8 cellular contexts compared by ENCODE assay signal in genomic region chr22:28977481-28977971, GRCh38.
DNase-seq lines count a peak whose midpoint lies in the region; ATAC-seq and TF ChIP-seq lines count a peak whose summit lies in the region.

No MANE protein-coding gene starts in this region.

- TF ChIP-seq EP300 in esophagus muscularis mucosa (IDR thresholded peaks at IDR 0.05) = no peak

- H3K27ac ChIP-seq in esophagus muscularis mucosa (replicated peaks in 1 of 4) = peak overlapping the region; percentile 28 to 51 (median 38)

- H3K9me3 ChIP-seq in esophagus muscularis mucosa = no peaks in the 10 kb centered on the region
- H3K9me3 ChIP-seq in mucosa of descending colon = no peaks in the 10 kb centered on the region
- no peaks in the 10 kb centered on the region for H3K9me3 ChIP-seq in BE2C

- no peak for DNase-seq in Right ventricle myocardium inferior (ENCODE audit: missing footprints)
- no peak for DNase-seq in cardiac septum (ENCODE audit: low spot score)
- DNase-seq in esophagus muscularis mucosa (ENCODE audit: extremely low spot score) = no peak
- DNase-seq in mucosa of descending colon = no peak
- no peak for DNase-seq in central memory CD4-positive, alpha-beta T cell
- no peak for DNase-seq in SW 1271 (lab: John Stamatoyannopoulos, UW)
- DNase-seq in stimulated activated CD4-positive, alpha-beta T cell treated with anti-CD3 and anti-CD28 coated beads, Interleukin-1b, Interleukin-23, amount 100 ng/mL, for 48 hours = no peak
- no peak for DNase-seq in BE2C

- H3K4me1 ChIP-seq in esophagus muscularis mucosa = peaks cover 3 to 39% (median 35%) of the 10 kb centered on the region in 4 donors
- no peaks in the 10 kb centered on the region for H3K4me1 ChIP-seq in mucosa of descending colon (ENCODE audit: low read depth)
- peaks cover 6% of the 10 kb centered on the region for H3K4me1 ChIP-seq in BE2C

- peak; percentile 51 for ATAC-seq in Right ventricle myocardium inferior
- peak; percentile 62 for ATAC-seq in mucosa of descending colon

- no peak for TF ChIP-seq POLR2A in esophagus muscularis mucosa (IDR thresholded peaks at IDR 0.05; ENCODE audit: low read depth)

- H3K27me3 ChIP-seq in esophagus muscularis mucosa = no peaks in the 10 kb centered on the region
- H3K27me3 ChIP-seq in BE2C = no peaks in the 10 kb centered on the region

- TF ChIP-seq CTCF in esophagus muscularis mucosa (IDR thresholded peaks at IDR 0.05) (no peak), mucosa of descending colon (IDR thresholded peaks at IDR 0.05) (no peak), BE2C (IDR thresholded peaks at IDR 0.05; ENCODE audit: low read depth, low read length) (no peak)

- H3K4me3 ChIP-seq in esophagus muscularis mucosa (peak overlapping the region; percentile 18 to 33 (median 28)), mucosa of descending colon (no peak overlapping the region), BE2C (ENCODE audit: low read depth, low read length) (no peak overlapping the region)

- H3K36me3 ChIP-seq in esophagus muscularis mucosa = no peaks in the 10 kb centered on the region
- no peaks in the 10 kb centered on the region for H3K36me3 ChIP-seq in mucosa of descending colon (ENCODE audit: low read depth)
- no peaks in the 10 kb centered on the region for H3K36me3 ChIP-seq in BE2C

- intact Hi-C loops in Right ventricle myocardium inferior (cut with DNase I) = no loop called here
- intact Hi-C loops in cardiac septum (cut with DNase I) = no loop called here
- intact Hi-C loops in esophagus muscularis mucosa (cut with DNase I) = no loop called here
- intact Hi-C loops in mucosa of descending colon (cut with DNase I, micrococcal nuclease) = no loop called here

- 54% methylated on average over 5 of the region's 5 CpGs for WGBS in esophagus muscularis mucosa

Comparison
In these comparisons a context has a peak if more than half of its experiments do, and no peak if none do; other contexts are left out.
1. H3K4me3 ChIP-seq: peak in esophagus muscularis mucosa (4 of 4); none in mucosa of descending colon (single experiment) and BE2C (single experiment).